ENCODE assay signal across 1 cellular context in the genomic region with DNA sequence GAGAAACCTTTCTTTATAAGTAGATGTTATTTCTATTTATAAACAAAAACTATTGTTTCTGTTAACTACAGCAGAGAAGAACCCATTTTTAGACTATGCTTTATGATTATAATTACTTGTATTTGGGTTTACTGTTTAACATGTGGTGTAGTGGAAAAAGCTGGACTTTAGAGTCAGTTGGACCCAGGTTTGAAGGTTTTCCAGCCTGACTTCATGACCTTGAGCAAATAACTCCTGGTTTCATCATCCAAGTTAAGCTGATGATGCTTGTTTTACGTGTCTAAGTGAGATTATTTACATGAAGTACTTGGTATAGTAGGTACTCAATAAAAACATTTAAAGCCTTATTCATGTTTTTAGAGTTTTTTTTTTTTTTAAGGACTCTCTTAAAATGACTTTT.
TF ChIP-seq lines count a peak whose summit lies in the region.

No MANE protein-coding gene starts in this region.

TF ChIP-seq in HepG2, 621 proteins besides CTCF, POLR2A, EP300 and RAD21 (continued from another document and continues in another):
- TF ChIP-seq GMEB1 (CRISPR knock-in tag; IDR thresholded peaks at IDR 0.05; ENCODE audit: borderline replicate concordance) (peak; percentile 19; the same call in 1 of the 2 replicates), KDM5A (IDR thresholded peaks at IDR 0.05; ENCODE audit: borderline replicate concordance, low read length) (no peak), NR2C2 (CRISPR knock-in tag; IDR thresholded peaks at IDR 0.05; ENCODE audit: borderline replicate concordance) (peak; percentile 75), HHEX (CRISPR knock-in tag; IDR thresholded peaks at IDR 0.05) (no peak), NFIC (IDR thresholded peaks at IDR 0.05; ENCODE audit: low read length) (peak; percentile 52; the same call in 1 of the 2 replicates), FOSL2 (CRISPR knock-in tag; IDR thresholded peaks at IDR 0.05) (peak; percentile 80), ZNF451 (CRISPR knock-in tag; IDR thresholded peaks at IDR 0.05) (no peak), KLF6 (CRISPR knock-in tag; IDR thresholded peaks at IDR 0.05) (peak; percentile 80), ZFP90 (CRISPR knock-in tag; IDR thresholded peaks at IDR 0.05; ENCODE audit: borderline replicate concordance) (no peak), RBM22 (optimal IDR thresholded peaks at IDR 0.05; ENCODE audit: low read length) (no peak), ZNF660 (CRISPR knock-in tag; IDR thresholded peaks at IDR 0.05; ENCODE audit: borderline replicate concordance, low read depth) (no peak), SOX5 (CRISPR knock-in tag; IDR thresholded peaks at IDR 0.05; ENCODE audit: borderline replicate concordance) (peak; percentile 86), RARA (CRISPR knock-in tag; IDR thresholded peaks at IDR 0.05) (peak; percentile 87), ZBTB38 (CRISPR knock-in tag; IDR thresholded peaks at IDR 0.05) (no peak), YEATS2 (CRISPR knock-in tag; IDR thresholded peaks at IDR 0.05; ENCODE audit: borderline replicate concordance) (peak; percentile 58; the same call in 1 of the 2 replicates), ZNF614 (CRISPR knock-in tag; IDR thresholded peaks at IDR 0.05; ENCODE audit: borderline replicate concordance) (peak; percentile 93), NR1H2 (CRISPR knock-in tag; IDR thresholded peaks at IDR 0.05; ENCODE audit: borderline replicate concordance, low read depth) (no peak), ZNF777 (CRISPR knock-in tag; IDR thresholded peaks at IDR 0.05) (no peak), POGK (CRISPR knock-in tag; conservative IDR thresholded peaks at IDR 0.05) (0 out of 2 replicates have a peak, but pooled peaks have one; percentile 45), ZNF607 (CRISPR knock-in tag; IDR thresholded peaks at IDR 0.05; ENCODE audit: borderline replicate concordance) (no peak), IRX3 (CRISPR knock-in tag; IDR thresholded peaks at IDR 0.05; ENCODE audit: borderline replicate concordance, low read depth) (no peak), SMC3 (IDR thresholded peaks at IDR 0.05; ENCODE audit: low read length) (0 out of 2 replicates have a peak, but pooled peaks have one; percentile 28), SP140L (CRISPR knock-in tag; IDR thresholded peaks at IDR 0.05; ENCODE audit: borderline replicate concordance) (0 out of 2 replicates have a peak, but pooled peaks have one; percentile 75), ZNF33A (CRISPR knock-in tag; IDR thresholded peaks at IDR 0.05; ENCODE audit: borderline replicate concordance) (no peak), RAD51 (IDR thresholded peaks at IDR 0.05; ENCODE audit: borderline replicate concordance) (no peak), NCOA2 (CRISPR knock-in tag; IDR thresholded peaks at IDR 0.05) (peak; percentile 84), FOXA3 (CRISPR knock-in tag; IDR thresholded peaks at IDR 0.05) (peak; percentile 97), ZNF652 (CRISPR knock-in tag; IDR thresholded peaks at IDR 0.05; ENCODE audit: borderline replicate concordance, low read depth) (peak; percentile 64; the same call in 1 of the 2 replicates), ZSCAN21 (CRISPR knock-in tag; IDR thresholded peaks at IDR 0.05; ENCODE audit: borderline replicate concordance) (no peak), ATF1 (CRISPR knock-in tag; IDR thresholded peaks at IDR 0.05) (peak; percentile 69; the same call in 1 of the 2 replicates), FOSL1 (CRISPR knock-in tag; IDR thresholded peaks at IDR 0.05; ENCODE audit: borderline replicate concordance) (no peak), GATAD2A (CRISPR knock-in tag; IDR thresholded peaks at IDR 0.05) (peak; percentile 98), POLR2AphosphoS2 (IDR thresholded peaks at IDR 0.05; ENCODE audit: low read depth, low read length) (no peak)
- TF ChIP-seq, protein P1, sequence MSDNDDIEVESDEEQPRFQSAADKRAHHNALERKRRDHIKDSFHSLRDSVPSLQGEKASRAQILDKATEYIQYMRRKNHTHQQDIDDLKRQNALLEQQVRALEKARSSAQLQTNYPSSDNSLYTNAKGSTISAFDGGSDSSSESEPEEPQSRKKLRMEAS (IDR thresholded peaks at IDR 0.05), result peak; percentile 48; the same call in 1 of the 2 replicates
- TF ChIP-seq, protein P2, sequence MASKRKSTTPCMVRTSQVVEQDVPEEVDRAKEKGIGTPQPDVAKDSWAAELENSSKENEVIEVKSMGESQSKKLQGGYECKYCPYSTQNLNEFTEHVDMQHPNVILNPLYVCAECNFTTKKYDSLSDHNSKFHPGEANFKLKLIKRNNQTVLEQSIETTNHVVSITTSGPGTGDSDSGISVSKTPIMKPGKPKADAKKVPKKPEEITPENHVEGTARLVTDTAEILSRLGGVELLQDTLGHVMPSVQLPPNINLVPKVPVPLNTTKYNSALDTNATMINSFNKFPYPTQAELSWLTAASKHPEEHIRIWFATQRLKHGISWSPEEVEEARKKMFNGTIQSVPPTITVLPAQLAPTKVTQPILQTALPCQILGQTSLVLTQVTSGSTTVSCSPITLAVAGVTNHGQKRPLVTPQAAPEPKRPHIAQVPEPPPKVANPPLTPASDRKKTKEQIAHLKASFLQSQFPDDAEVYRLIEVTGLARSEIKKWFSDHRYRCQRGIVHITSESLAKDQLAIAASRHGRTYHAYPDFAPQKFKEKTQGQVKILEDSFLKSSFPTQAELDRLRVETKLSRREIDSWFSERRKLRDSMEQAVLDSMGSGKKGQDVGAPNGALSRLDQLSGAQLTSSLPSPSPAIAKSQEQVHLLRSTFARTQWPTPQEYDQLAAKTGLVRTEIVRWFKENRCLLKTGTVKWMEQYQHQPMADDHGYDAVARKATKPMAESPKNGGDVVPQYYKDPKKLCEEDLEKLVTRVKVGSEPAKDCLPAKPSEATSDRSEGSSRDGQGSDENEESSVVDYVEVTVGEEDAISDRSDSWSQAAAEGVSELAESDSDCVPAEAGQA (IDR thresholded peaks at IDR 0.05; ENCODE audit: low read depth), result 0 out of 2 replicates have a peak, but pooled peaks have one; percentile 23
- TF ChIP-seq, protein P2 (CRISPR knock-in tag; IDR thresholded peaks at IDR 0.05; ENCODE audit: borderline replicate concordance), result no peak
- TF ChIP-seq, protein P3, sequence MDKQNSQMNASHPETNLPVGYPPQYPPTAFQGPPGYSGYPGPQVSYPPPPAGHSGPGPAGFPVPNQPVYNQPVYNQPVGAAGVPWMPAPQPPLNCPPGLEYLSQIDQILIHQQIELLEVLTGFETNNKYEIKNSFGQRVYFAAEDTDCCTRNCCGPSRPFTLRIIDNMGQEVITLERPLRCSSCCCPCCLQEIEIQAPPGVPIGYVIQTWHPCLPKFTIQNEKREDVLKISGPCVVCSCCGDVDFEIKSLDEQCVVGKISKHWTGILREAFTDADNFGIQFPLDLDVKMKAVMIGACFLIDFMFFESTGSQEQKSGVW (CRISPR knock-in tag; IDR thresholded peaks at IDR 0.05; ENCODE audit: borderline replicate concordance), result no peak
- TF ChIP-seq, protein P4, sequence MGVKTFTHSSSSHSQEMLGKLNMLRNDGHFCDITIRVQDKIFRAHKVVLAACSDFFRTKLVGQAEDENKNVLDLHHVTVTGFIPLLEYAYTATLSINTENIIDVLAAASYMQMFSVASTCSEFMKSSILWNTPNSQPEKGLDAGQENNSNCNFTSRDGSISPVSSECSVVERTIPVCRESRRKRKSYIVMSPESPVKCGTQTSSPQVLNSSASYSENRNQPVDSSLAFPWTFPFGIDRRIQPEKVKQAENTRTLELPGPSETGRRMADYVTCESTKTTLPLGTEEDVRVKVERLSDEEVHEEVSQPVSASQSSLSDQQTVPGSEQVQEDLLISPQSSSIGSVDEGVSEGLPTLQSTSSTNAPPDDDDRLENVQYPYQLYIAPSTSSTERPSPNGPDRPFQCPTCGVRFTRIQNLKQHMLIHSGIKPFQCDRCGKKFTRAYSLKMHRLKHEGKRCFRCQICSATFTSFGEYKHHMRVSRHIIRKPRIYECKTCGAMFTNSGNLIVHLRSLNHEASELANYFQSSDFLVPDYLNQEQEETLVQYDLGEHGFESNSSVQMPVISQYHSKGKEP (CRISPR knock-in tag; IDR thresholded peaks at IDR 0.05), result no peak
- TF ChIP-seq, protein P5, sequence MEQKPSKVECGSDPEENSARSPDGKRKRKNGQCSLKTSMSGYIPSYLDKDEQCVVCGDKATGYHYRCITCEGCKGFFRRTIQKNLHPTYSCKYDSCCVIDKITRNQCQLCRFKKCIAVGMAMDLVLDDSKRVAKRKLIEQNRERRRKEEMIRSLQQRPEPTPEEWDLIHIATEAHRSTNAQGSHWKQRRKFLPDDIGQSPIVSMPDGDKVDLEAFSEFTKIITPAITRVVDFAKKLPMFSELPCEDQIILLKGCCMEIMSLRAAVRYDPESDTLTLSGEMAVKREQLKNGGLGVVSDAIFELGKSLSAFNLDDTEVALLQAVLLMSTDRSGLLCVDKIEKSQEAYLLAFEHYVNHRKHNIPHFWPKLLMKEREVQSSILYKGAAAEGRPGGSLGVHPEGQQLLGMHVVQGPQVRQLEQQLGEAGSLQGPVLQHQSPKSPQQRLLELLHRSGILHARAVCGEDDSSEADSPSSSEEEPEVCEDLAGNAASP (CRISPR knock-in tag; IDR thresholded peaks at IDR 0.05; ENCODE audit: borderline replicate concordance), result peak; percentile 58; the same call in 1 of the 2 replicates
- TF ChIP-seq, protein P6, sequence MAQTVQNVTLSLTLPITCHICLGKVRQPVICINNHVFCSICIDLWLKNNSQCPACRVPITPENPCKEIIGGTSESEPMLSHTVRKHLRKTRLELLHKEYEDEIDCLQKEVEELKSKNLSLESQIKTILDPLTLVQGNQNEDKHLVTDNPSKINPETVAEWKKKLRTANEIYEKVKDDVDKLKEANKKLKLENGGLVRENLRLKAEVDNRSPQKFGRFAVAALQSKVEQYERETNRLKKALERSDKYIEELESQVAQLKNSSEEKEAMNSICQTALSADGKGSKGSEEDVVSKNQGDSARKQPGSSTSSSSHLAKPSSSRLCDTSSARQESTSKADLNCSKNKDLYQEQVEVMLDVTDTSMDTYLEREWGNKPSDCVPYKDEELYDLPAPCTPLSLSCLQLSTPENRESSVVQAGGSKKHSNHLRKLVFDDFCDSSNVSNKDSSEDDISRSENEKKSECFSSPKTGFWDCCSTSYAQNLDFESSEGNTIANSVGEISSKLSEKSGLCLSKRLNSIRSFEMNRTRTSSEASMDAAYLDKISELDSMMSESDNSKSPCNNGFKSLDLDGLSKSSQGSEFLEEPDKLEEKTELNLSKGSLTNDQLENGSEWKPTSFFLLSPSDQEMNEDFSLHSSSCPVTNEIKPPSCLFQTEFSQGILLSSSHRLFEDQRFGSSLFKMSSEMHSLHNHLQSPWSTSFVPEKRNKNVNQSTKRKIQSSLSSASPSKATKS (CRISPR knock-in tag; IDR thresholded peaks at IDR 0.05), result no peak
- TF ChIP-seq, protein P7, sequence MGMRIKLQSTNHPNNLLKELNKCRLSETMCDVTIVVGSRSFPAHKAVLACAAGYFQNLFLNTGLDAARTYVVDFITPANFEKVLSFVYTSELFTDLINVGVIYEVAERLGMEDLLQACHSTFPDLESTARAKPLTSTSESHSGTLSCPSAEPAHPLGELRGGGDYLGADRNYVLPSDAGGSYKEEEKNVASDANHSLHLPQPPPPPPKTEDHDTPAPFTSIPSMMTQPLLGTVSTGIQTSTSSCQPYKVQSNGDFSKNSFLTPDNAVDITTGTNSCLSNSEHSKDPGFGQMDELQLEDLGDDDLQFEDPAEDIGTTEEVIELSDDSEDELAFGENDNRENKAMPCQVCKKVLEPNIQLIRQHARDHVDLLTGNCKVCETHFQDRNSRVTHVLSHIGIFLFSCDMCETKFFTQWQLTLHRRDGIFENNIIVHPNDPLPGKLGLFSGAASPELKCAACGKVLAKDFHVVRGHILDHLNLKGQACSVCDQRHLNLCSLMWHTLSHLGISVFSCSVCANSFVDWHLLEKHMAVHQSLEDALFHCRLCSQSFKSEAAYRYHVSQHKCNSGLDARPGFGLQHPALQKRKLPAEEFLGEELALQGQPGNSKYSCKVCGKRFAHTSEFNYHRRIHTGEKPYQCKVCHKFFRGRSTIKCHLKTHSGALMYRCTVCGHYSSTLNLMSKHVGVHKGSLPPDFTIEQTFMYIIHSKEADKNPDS (CRISPR knock-in tag; IDR thresholded peaks at IDR 0.05), result no peak
